ENCODE assay signal across 7 cellular contexts in the genomic region with DNA sequence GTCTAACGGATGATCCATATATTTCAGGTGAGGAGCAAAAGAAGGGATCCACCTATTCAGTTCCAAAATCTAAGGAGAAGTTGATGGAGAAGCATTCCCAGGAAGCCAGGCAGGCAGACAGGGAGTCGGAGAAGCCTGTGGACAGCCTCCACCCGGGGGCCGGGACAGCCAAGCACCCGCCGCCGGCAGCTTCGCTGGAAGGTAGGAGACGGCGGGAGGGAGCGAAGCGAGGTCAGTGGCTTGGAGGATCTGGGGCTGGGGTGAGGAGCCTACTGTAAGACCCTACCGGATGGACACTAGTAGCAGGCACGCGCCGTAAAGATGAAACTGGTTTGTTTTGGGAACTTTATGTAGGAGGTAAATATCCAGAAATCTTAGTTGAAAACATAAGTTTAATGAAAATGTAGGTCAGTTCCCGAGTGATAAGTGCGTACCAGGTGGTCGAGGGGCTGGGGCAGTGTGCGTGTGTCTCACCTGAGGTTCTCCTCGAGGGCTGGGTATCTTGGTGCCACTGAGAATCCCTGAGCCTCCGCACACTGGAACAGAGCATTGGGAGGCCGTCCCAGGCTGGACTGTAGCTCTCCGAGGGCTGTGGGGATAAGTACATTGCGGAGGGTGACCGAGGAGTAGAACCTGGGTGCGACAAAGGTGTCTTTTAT. TPM values are rescaled to one million over a fixed set of nuclear protein-coding genes. Genes with fewer than 3 reads are reported as not detected.
DNase-seq lines count a peak whose midpoint lies in the region; ATAC-seq and TF ChIP-seq lines count a peak whose summit lies in the region.

No MANE protein-coding gene starts in this region.

- no peak for TF ChIP-seq CTCF in LNCaP clone FGC (IDR thresholded peaks at IDR 0.05; ENCODE audit: control insufficient read depth, extremely low read depth, insufficient read depth)
- TF ChIP-seq CTCF in brain (conservative IDR thresholded peaks at IDR 0.05), result no peak
- TF ChIP-seq CTCF in thyroid gland (IDR thresholded peaks at IDR 0.05), result peak in 1 of 6 experiments; percentile 4

- peaks cover 0 to 5% (median 0%) of the 10 kb centered on the region in 5 experiments for H3K9me3 Mint-ChIP-seq in brain

- H3K4me3 ChIP-seq in LNCaP clone FGC (ENCODE audit: low read depth, low read length) (peak overlapping the region; percentile 90), thyroid gland (replicated peaks in 1 of 3) (peak overlapping the region; percentile 43 to 93 (median 73))

- DNase-seq in GM03348 (ENCODE audit: low spot score), result peak; percentile 43
- no peak for DNase-seq in LNCaP clone FGC (ENCODE audit: low read depth)
- DNase-seq in left lobe of liver (ENCODE audit: low spot score), result no peak
- peak; percentile 8 to 25 for DNase-seq in thyroid gland
- no peak for DNase-seq in NCI-H1048 (lab: John Stamatoyannopoulos, UW)
- no peak for DNase-seq in pons (ENCODE audit: low spot score)

- no peak for TF ChIP-seq POLR2A in thyroid gland (IDR thresholded peaks at IDR 0.05)

- H3K27me3 Mint-ChIP-seq in brain, result no peaks in the 10 kb centered on the region

- no peaks in the 10 kb centered on the region for H3K9me3 ChIP-seq in thyroid gland

- H3K4me1 Mint-ChIP-seq in brain, result peaks cover 34% of the 10 kb centered on the region

- ATAC-seq in left lobe of liver, result peak; percentile 19

- peak overlapping the region; percentile 93 to 98 (median 94) for H3K4me3 Mint-ChIP-seq in brain

- H3K27ac Mint-ChIP-seq in brain, result peak overlapping the region; percentile 54 to 91 (median 86)

- 16 to 20% methylated on average over 26 to 27 of the region's 27 CpGs for WGBS in thyroid gland, 2 donors

- H3K4me1 ChIP-seq in thyroid gland, result peaks cover 8 to 15% of the 10 kb centered on the region in 2 donors

- peak overlapping the region in 1 of 3 donors; percentile 54 for H3K27ac ChIP-seq in thyroid gland

- no peaks in the 10 kb centered on the region for H3K27me3 ChIP-seq in thyroid gland

- H3K36me3 Mint-ChIP-seq in brain, result peaks cover 62% of the 10 kb centered on the region

- H3K36me3 ChIP-seq in thyroid gland, result no peaks in the 10 kb centered on the region

- intact Hi-C loops in thyroid gland (cut with DNase I), result no loop called here

RNA-seq across cellular contexts. Expression of gene SPATA33, which starts 0.7 kb away (rescaled TPM):
- polyA plus RNA-seq in brain (ENCODE audit: insufficient read depth, low read depth, low replicate concordance), result 37.2 TPM
- total RNA-seq in left lobe of liver (5.2 TPM), thyroid gland (1 to 10 TPM; 6.0 to 8.9 (median 7.5) TPM)

RNA-seq across cellular contexts. Expression of gene CHMP1A, which starts 0.8 kb away (rescaled TPM):
- 100 TPM for polyA plus RNA-seq in brain (ENCODE audit: insufficient read depth, low read depth, low replicate concordance)
- 34.7 TPM for total RNA-seq in left lobe of liver
- total RNA-seq in thyroid gland, result 10 to 100 TPM; 66.8 to 95.1 (median 76.0) TPM

RNA-seq across cellular contexts. Expression of gene CDK10, which starts 28.1 kb away (rescaled TPM):
- 34.8 TPM for polyA plus RNA-seq in brain (ENCODE audit: insufficient read depth, low read depth, low replicate concordance)
- total RNA-seq in left lobe of liver (69.1 TPM), thyroid gland (100 to 1,000 TPM in 1 of 4 donors, 10 to 100 TPM in 3; 88.7 to 109 (median 91.3) TPM)

RNA-seq across cellular contexts. Expression of gene SPATA2L, which starts 43.2 kb away (rescaled TPM):
- 14.3 TPM for polyA plus RNA-seq in brain (ENCODE audit: insufficient read depth, low read depth, low replicate concordance)
- total RNA-seq in left lobe of liver, result 13.8 TPM
- 10 to 100 TPM; 22.4 to 31.9 (median 27.7) TPM for total RNA-seq in thyroid gland

RNA-seq across cellular contexts. Expression of gene DPEP1, which starts 44.9 kb away (rescaled TPM):
- polyA plus RNA-seq in brain (ENCODE audit: insufficient read depth, low read depth, low replicate concordance), result 0.59 TPM
- 0.13 TPM for total RNA-seq in left lobe of liver
- 1 to 10 TPM in 2 of 4 donors, under 1 TPM in 2; 0.29 to 5.0 (median 1.3) TPM for total RNA-seq in thyroid gland

Comparison
In these comparisons a context has a peak if more than half of its experiments do, and no peak if none do; other contexts are left out.
1. DNase-seq: peak in GM03348 (single experiment) and thyroid gland (2 of 2); none in LNCaP clone FGC (single experiment), left lobe of liver (single experiment), NCI-H1048 (single experiment) and pons (single experiment).